ENCODE assay signal across 1 cellular context in the genomic region with DNA sequence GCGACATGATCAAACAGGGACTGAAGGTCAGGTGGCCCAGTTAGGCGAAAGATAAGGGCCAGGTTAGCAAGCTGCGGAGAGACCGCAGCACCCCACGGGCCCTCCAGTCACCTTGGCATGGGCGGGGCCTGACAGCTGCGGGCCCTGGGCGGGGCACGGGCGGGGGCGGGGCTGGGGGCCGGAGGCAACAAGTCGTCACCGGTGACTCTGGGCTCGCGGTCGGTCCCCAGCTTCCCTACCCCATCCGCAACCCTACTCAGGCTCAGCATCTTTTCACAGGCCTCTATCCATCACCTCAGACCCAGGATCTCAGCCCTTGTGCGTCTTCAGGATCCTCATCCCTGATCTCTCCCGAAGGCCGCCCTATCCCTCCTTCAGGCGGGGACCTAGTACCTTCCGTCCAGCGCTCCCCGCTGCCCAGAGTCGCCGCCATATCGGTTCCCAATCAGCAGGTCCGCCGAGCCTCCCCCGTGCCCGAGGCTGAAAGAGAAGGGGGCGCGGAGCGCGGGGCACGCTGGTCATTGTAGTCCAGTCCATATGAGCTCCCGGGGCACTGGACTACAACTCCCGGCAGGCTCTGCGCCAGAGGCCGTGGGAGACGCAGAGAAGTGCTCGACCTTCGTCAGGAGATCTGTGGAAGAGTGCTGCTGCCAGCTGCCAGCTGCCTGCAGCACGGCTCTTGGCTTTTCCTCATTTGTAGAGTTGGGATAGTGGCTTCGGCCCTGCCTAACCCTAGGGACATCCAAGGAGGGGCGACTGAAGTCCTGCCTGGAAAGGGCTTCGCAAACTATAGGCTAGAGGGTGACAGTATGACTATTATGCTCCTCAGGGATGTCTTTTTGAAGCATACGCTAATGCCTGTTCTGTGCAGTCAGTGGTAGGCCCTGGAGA.
TF ChIP-seq lines count a peak whose summit lies in the region.

A gene (minus strand): TSS at position 513 of the 891 bp plus-strand sequence. CDS start 80 bp downstream, at position 433.

TF ChIP-seq in HEK293, 187 proteins besides CTCF, POLR2A, EP300 and RAD21 (continued from another document and continues in another):
- TF ChIP-seq, protein P1, sequence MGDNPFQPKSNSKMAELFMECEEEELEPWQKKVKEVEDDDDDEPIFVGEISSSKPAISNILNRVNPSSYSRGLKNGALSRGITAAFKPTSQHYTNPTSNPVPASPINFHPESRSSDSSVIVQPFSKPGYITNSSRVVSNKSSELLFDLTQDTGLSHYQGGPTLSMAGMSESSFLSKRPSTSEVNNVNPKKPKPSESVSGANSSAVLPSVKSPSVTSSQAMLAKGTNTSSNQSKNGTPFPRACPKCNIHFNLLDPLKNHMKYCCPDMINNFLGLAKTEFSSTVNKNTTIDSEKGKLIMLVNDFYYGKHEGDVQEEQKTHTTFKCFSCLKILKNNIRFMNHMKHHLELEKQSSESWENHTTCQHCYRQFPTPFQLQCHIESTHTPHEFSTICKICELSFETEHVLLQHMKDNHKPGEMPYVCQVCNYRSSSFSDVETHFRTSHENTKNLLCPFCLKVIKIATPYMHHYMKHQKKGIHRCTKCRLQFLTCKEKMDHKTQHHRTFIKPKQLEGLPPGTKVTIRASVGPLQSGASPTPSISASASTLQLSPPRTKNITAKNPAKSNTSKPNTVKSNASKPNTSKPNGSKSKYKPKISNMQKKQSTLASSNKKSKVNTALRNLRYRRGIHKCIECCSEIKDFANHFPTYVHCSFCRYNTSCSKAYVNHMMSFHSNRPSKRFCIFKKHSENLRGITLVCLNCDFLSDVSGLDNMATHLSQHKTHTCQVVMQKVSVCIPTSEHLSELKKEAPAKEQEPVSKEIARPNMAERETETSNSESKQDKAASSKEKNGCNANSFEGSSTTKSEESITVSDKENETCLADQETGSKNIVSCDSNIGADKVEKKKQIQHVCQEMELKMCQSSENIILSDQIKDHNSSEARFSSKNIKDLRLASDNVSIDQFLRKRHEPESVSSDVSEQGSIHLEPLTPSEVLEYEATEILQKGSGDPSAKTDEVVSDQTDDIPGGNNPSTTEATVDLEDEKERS (tag by site-specific recombination; IDR thresholded peaks at IDR 0.05): peak; percentile 84; the same call in 1 of the 2 replicates
- TF ChIP-seq WT1 (tag by site-specific recombination; IDR thresholded peaks at IDR 0.05): peak; percentile 82
- peak; percentile 22; the same call in 1 of the 2 replicates for TF ChIP-seq ZNF394 (tag by site-specific recombination; IDR thresholded peaks at IDR 0.05; ENCODE audit: borderline replicate concordance)
- peak; percentile 94 for TF ChIP-seq ZNF629 (tag by site-specific recombination; IDR thresholded peaks at IDR 0.05)
- TF ChIP-seq ZFP69B (tag by site-specific recombination; IDR thresholded peaks at IDR 0.05): peak; percentile 84
- no peak for TF ChIP-seq ZNF658 (tag by site-specific recombination; IDR thresholded peaks at IDR 0.05)
- TF ChIP-seq, protein P2, sequence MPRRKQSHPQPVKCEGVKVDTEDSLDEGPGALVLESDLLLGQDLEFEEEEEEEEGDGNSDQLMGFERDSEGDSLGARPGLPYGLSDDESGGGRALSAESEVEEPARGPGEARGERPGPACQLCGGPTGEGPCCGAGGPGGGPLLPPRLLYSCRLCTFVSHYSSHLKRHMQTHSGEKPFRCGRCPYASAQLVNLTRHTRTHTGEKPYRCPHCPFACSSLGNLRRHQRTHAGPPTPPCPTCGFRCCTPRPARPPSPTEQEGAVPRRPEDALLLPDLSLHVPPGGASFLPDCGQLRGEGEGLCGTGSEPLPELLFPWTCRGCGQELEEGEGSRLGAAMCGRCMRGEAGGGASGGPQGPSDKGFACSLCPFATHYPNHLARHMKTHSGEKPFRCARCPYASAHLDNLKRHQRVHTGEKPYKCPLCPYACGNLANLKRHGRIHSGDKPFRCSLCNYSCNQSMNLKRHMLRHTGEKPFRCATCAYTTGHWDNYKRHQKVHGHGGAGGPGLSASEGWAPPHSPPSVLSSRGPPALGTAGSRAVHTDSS (tag by site-specific recombination; IDR thresholded peaks at IDR 0.05): no peak
- TF ChIP-seq ZNF621 (tag by site-specific recombination; IDR thresholded peaks at IDR 0.05): no peak
- no peak for TF ChIP-seq ZNF311 (tag by site-specific recombination; IDR thresholded peaks at IDR 0.05; ENCODE audit: borderline replicate concordance)
- TF ChIP-seq, protein P3, sequence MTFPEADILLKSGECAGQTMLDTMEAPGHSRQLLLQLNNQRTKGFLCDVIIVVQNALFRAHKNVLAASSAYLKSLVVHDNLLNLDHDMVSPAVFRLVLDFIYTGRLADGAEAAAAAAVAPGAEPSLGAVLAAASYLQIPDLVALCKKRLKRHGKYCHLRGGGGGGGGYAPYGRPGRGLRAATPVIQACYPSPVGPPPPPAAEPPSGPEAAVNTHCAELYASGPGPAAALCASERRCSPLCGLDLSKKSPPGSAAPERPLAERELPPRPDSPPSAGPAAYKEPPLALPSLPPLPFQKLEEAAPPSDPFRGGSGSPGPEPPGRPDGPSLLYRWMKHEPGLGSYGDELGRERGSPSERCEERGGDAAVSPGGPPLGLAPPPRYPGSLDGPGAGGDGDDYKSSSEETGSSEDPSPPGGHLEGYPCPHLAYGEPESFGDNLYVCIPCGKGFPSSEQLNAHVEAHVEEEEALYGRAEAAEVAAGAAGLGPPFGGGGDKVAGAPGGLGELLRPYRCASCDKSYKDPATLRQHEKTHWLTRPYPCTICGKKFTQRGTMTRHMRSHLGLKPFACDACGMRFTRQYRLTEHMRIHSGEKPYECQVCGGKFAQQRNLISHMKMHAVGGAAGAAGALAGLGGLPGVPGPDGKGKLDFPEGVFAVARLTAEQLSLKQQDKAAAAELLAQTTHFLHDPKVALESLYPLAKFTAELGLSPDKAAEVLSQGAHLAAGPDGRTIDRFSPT (tag by site-specific recombination; IDR thresholded peaks at IDR 0.05): no peak
- peak; percentile 92 for TF ChIP-seq SP3 (tag by site-specific recombination; IDR thresholded peaks at IDR 0.05)
- TF ChIP-seq, protein P4, sequence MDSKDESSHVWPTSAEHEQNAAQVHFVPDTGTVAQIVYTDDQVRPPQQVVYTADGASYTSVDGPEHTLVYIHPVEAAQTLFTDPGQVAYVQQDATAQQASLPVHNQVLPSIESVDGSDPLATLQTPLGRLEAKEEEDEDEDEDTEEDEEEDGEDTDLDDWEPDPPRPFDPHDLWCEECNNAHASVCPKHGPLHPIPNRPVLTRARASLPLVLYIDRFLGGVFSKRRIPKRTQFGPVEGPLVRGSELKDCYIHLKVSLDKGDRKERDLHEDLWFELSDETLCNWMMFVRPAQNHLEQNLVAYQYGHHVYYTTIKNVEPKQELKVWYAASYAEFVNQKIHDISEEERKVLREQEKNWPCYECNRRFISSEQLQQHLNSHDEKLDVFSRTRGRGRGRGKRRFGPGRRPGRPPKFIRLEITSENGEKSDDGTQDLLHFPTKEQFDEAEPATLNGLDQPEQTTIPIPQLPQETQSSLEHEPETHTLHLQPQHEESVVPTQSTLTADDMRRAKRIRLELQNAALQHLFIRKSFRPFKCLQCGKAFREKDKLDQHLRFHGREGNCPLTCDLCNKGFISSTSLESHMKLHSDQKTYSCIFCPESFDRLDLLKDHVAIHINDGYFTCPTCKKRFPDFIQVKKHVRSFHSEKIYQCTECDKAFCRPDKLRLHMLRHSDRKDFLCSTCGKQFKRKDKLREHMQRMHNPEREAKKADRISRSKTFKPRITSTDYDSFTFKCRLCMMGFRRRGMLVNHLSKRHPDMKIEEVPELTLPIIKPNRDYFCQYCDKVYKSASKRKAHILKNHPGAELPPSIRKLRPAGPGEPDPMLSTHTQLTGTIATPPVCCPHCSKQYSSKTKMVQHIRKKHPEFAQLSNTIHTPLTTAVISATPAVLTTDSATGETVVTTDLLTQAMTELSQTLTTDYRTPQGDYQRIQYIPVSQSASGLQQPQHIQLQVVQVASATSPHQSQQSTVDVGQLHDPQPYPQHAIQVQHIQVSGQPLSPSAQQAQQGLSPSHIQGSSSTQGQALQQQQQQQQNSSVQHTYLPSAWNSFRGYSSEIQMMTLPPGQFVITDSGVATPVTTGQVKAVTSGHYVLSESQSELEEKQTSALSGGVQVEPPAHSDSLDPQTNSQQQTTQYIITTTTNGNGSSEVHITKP (tag by site-specific recombination; IDR thresholded peaks at IDR 0.05): peak; percentile 96
- peak; percentile 94 for TF ChIP-seq KLF10 (tag by site-specific recombination; IDR thresholded peaks at IDR 0.05)
- no peak for TF ChIP-seq ZNF585B (tag by site-specific recombination; IDR thresholded peaks at IDR 0.05)
- no peak for TF ChIP-seq HOXD13 (CRISPR knock-in tag; IDR thresholded peaks at IDR 0.05; ENCODE audit: borderline replicate concordance)
- peak; percentile 91 for TF ChIP-seq GLIS1 (tag by site-specific recombination; IDR thresholded peaks at IDR 0.05)
- TF ChIP-seq, protein P5, sequence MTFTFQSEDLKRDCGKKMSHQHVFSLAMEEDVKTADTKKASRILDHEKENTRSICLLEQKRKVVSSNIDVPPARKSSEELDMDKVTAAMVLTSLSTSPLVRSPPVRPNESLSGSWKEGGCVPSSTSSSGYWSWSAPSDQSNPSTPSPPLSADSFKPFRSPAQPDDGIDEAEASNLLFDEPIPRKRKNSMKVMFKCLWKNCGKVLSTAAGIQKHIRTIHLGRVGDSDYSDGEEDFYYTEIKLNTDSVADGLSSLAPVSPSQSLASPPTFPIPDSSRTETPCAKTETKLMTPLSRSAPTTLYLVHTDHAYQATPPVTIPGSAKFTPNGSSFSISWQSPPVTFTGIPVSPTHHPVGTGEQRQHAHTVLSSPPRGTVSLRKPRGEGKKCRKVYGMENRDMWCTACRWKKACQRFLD (tag by site-specific recombination; IDR thresholded peaks at IDR 0.05): no peak
- peak; percentile 66; the same call in 1 of the 2 replicates for TF ChIP-seq ZSCAN23 (tag by site-specific recombination; IDR thresholded peaks at IDR 0.05)
- no peak for TF ChIP-seq ZNF530 (tag by site-specific recombination; IDR thresholded peaks at IDR 0.05; ENCODE audit: low read depth)
- TF ChIP-seq KLF9 (tag by site-specific recombination; IDR thresholded peaks at IDR 0.05; ENCODE audit: low read depth): peak; percentile 88
- TF ChIP-seq ZNF561 (tag by site-specific recombination; IDR thresholded peaks at IDR 0.05; ENCODE audit: borderline replicate concordance): peak; percentile 82; the same call in 1 of the 2 replicates
- no peak for TF ChIP-seq ZFP3 (tag by site-specific recombination; IDR thresholded peaks at IDR 0.05; ENCODE audit: low read depth)
- TF ChIP-seq ZBTB8A (tag by site-specific recombination; IDR thresholded peaks at IDR 0.05): peak; percentile 72
- TF ChIP-seq ZBTB7A (tag by site-specific recombination; IDR thresholded peaks at IDR 0.05; ENCODE audit: low read depth): peak; percentile 90
- TF ChIP-seq, protein P6, sequence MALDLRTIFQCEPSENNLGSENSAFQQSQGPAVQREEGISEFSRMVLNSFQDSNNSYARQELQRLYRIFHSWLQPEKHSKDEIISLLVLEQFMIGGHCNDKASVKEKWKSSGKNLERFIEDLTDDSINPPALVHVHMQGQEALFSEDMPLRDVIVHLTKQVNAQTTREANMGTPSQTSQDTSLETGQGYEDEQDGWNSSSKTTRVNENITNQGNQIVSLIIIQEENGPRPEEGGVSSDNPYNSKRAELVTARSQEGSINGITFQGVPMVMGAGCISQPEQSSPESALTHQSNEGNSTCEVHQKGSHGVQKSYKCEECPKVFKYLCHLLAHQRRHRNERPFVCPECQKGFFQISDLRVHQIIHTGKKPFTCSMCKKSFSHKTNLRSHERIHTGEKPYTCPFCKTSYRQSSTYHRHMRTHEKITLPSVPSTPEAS (tag by site-specific recombination; IDR thresholded peaks at IDR 0.05): peak; percentile 44; the same call in 1 of the 2 replicates
- TF ChIP-seq ZNF266 (tag by site-specific recombination; IDR thresholded peaks at IDR 0.05; ENCODE audit: low read depth): no peak
- TF ChIP-seq, protein P7, sequence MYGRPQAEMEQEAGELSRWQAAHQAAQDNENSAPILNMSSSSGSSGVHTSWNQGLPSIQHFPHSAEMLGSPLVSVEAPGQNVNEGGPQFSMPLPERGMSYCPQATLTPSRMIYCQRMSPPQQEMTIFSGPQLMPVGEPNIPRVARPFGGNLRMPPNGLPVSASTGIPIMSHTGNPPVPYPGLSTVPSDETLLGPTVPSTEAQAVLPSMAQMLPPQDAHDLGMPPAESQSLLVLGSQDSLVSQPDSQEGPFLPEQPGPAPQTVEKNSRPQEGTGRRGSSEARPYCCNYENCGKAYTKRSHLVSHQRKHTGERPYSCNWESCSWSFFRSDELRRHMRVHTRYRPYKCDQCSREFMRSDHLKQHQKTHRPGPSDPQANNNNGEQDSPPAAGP (tag by site-specific recombination; IDR thresholded peaks at IDR 0.05): peak; percentile 84
- peak; percentile 86; the same call in 1 of the 2 replicates for TF ChIP-seq ZNF24 (tag by site-specific recombination; IDR thresholded peaks at IDR 0.05)
- TF ChIP-seq, protein P8, sequence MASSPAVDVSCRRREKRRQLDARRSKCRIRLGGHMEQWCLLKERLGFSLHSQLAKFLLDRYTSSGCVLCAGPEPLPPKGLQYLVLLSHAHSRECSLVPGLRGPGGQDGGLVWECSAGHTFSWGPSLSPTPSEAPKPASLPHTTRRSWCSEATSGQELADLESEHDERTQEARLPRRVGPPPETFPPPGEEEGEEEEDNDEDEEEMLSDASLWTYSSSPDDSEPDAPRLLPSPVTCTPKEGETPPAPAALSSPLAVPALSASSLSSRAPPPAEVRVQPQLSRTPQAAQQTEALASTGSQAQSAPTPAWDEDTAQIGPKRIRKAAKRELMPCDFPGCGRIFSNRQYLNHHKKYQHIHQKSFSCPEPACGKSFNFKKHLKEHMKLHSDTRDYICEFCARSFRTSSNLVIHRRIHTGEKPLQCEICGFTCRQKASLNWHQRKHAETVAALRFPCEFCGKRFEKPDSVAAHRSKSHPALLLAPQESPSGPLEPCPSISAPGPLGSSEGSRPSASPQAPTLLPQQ (tag by site-specific recombination; IDR thresholded peaks at IDR 0.05): peak; percentile 92
- TF ChIP-seq, protein P9, sequence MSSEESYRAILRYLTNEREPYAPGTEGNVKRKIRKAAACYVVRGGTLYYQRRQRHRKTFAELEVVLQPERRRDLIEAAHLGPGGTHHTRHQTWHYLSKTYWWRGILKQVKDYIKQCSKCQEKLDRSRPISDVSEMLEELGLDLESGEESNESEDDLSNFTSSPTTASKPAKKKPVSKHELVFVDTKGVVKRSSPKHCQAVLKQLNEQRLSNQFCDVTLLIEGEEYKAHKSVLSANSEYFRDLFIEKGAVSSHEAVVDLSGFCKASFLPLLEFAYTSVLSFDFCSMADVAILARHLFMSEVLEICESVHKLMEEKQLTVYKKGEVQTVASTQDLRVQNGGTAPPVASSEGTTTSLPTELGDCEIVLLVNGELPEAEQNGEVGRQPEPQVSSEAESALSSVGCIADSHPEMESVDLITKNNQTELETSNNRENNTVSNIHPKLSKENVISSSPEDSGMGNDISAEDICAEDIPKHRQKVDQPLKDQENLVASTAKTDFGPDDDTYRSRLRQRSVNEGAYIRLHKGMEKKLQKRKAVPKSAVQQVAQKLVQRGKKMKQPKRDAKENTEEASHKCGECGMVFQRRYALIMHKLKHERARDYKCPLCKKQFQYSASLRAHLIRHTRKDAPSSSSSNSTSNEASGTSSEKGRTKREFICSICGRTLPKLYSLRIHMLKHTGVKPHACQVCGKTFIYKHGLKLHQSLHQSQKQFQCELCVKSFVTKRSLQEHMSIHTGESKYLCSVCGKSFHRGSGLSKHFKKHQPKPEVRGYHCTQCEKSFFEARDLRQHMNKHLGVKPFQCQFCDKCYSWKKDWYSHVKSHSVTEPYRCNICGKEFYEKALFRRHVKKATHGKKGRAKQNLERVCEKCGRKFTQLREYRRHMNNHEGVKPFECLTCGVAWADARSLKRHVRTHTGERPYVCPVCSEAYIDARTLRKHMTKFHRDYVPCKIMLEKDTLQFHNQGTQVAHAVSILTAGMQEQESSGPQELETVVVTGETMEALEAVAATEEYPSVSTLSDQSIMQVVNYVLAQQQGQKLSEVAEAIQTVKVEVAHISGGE (tag by site-specific recombination; conservative IDR thresholded peaks at IDR 0.05; ENCODE audit: low read depth): peak; percentile 89
- no peak for TF ChIP-seq ZFP41 (tag by site-specific recombination; IDR thresholded peaks at IDR 0.05; ENCODE audit: borderline replicate concordance)
- no peak for TF ChIP-seq MEIS1 (CRISPR knock-in tag; IDR thresholded peaks at IDR 0.05; ENCODE audit: borderline replicate concordance)
